ENCODE assay signal across 2 cellular contexts in genomic region chr4:7165056-7165873, GRCh38. TPM values are rescaled to one million over a fixed set of nuclear protein-coding genes. Genes with fewer than 3 reads are reported as not detected.
"Had no signal": no experiment of that assay in that cellular context is flagged by ENCODE, and none has a peak within 500 bp of the region (broad histone marks: within the 10 kb centered on the region; RNA-seq: fewer than 3 reads in every experiment).

No MANE protein-coding gene starts in this region.

RNA-seq across cellular contexts. Expression of gene SORCS2, which starts 27.1 kb away (rescaled TPM):
- total RNA-seq: activated CD8-positive, alpha-beta T cell treated with anti-CD3 and anti-CD28 coated beads, Interleukin-2, amount 10 ng/mL, durations not matched to agents 7 days and 5 days; T-helper 1 cell treated with Interleukin-12 subunit alpha and Interleukin-12 subunit beta and Interleukin-4 antibody, amounts not matched to agents 30 ng/mL and 1 ng/mL, for 36 hours had no signal
